ENCODE assay signal across 14 cellular contexts in genomic region chr5:1517838-1518237, GRCh38. TPM values are rescaled to one million over a fixed set of nuclear protein-coding genes. Genes with fewer than 3 reads are reported as not detected.
DNase-seq lines count a peak whose midpoint lies in the region; ATAC-seq and TF ChIP-seq lines count a peak whose summit lies in the region.
"Had no signal": no experiment of that assay in that cellular context is flagged by ENCODE, and none has a peak within 500 bp of the region (broad histone marks: within the 10 kb centered on the region; RNA-seq: fewer than 3 reads in every experiment).

No MANE protein-coding gene starts in this region.

- in situ Hi-C loops in ACHN (cut with HindIII; ENCODE audit: low pct_ligation_motif_present, low pct_unique_long_range_greater_than_20kb, low sequenced_read_pairs), result no loop called here

- 92% methylated on average over 20 of the region's 20 CpGs for WGBS in sigmoid colon, 2 donors

- H3K4me1 Mint-ChIP-seq in CD8-positive, alpha-beta memory T cell, result peaks cover 77 to 97% (median 82%) of the 10 kb centered on the region in 3 donors
- peaks cover 34% of the 10 kb centered on the region for H3K4me1 Mint-ChIP-seq in T-helper 17 cell

- CTCF ChIA-PET in CD8-positive, alpha-beta memory T cell (lab: Charles Lee), result no interaction called here

- no peaks in the 10 kb centered on the region for H3K9me3 ChIP-seq in CD8-positive, alpha-beta memory T cell (ENCODE audit: low read length)
- H3K9me3 ChIP-seq in T-helper 17 cell (ENCODE audit: control insufficient read depth, low read length, poor library complexity, severe bottlenecking) (no peaks in the 10 kb centered on the region), right atrium auricular region (no peaks in the 10 kb centered on the region), sigmoid colon (no peaks in the 10 kb centered on the region)

- intact Hi-C loops in sigmoid colon (cut with DNase I), result no loop called here

- peak overlapping the region in 6 of 7 donors; percentile 74 to 89 (median 84) for H3K4me3 Mint-ChIP-seq in CD8-positive, alpha-beta memory T cell
- no peak overlapping the region for H3K4me3 Mint-ChIP-seq in T-helper 17 cell
- H3K4me3 Mint-ChIP-seq: CD4-positive, CD25-positive, alpha-beta regulatory T cell had no signal

- ATAC-seq in T-helper 17 cell (no peak), HG03442 (IDR thresholded peaks at IDR 0.05; ENCODE audit: unreplicated experiment) (no peak)

- TF ChIP-seq POLR2A in sigmoid colon (IDR thresholded peaks at IDR 0.05), result no peak

- peaks cover 65% of the 10 kb centered on the region for H3K4me1 ChIP-seq in CD8-positive, alpha-beta memory T cell (ENCODE audit: insufficient read depth, low read length)
- peaks cover 0 to 18% of the 10 kb centered on the region in 2 donors for H3K4me1 ChIP-seq in right atrium auricular region
- peaks cover 0 to 18% (median 12%) of the 10 kb centered on the region in 4 donors for H3K4me1 ChIP-seq in sigmoid colon

- TF ChIP-seq EP300 in sigmoid colon (IDR thresholded peaks at IDR 0.05), result no peak

- H3K36me3 ChIP-seq in CD8-positive, alpha-beta memory T cell (ENCODE audit: insufficient read depth, low read length), result peaks cover 5% of the 10 kb centered on the region
- peaks cover 11% of the 10 kb centered on the region for H3K36me3 ChIP-seq in right atrium auricular region
- H3K36me3 ChIP-seq in sigmoid colon, result peaks cover 0 to 30% (median 4%) of the 10 kb centered on the region in 4 donors

- no peaks in the 10 kb centered on the region for H3K27me3 ChIP-seq in CD8-positive, alpha-beta memory T cell (ENCODE audit: insufficient read depth, low read length, poor library complexity, severe bottlenecking)
- no peaks in the 10 kb centered on the region for H3K27me3 ChIP-seq in right atrium auricular region
- H3K27me3 ChIP-seq in sigmoid colon, result no peaks in the 10 kb centered on the region

- H3K27me3 Mint-ChIP-seq in CD8-positive, alpha-beta memory T cell, result peaks cover 0 to 2% of the 10 kb centered on the region in 2 donors
- H3K27me3 Mint-ChIP-seq in T-helper 17 cell, result no peaks in the 10 kb centered on the region
- H3K27me3 Mint-ChIP-seq: CD4-positive, CD25-positive, alpha-beta regulatory T cell; naive B cell had no signal

- peak overlapping the region; percentile 26 for H3K27ac ChIP-seq in CD8-positive, alpha-beta memory T cell (ENCODE audit: low read depth, low read length)
- H3K27ac ChIP-seq in right atrium auricular region (no peak overlapping the region), sigmoid colon (no peak overlapping the region)
- H3K27ac ChIP-seq: KMS-11 had no signal

- peak in 1 of 5 donors; percentile 45 for DNase-seq in CD8-positive, alpha-beta memory T cell
- peak in 1 of 3 donors; percentile 3 for DNase-seq in T-helper 17 cell
- peak; percentile 57 for DNase-seq in right atrium auricular region (ENCODE audit: low spot score)
- DNase-seq in sigmoid colon, result peak; percentile 46
- no peak for DNase-seq in NK-92 (lab: John Stamatoyannopoulos, UW; ENCODE audit: unreplicated experiment)
- no peak for DNase-seq in effector CD4-positive, alpha-beta T cell
- DNase-seq in ACHN, result no peak
- DNase-seq: CD4-positive, CD25-positive, alpha-beta regulatory T cell; naive B cell; NCI-H2081 treated with DMSO at 0.1 percent for 48 hours; stimulated activated CD4-positive, alpha-beta T cell treated with anti-CD3 and anti-CD28 coated beads, Interleukin-12 subunit alpha, Interleukin-12 subunit beta, amount 100 ng/mL, for 4 hours; T-helper 2 cell had no signal

- POLR2A ChIA-PET in CD8-positive, alpha-beta memory T cell (lab: Charles Lee), result interaction anchor here (0.6 to 1.3 kb wide), 2 partner anchors 11 to 30 kb away, joined by 5 to 6 read pairs; no protein-coding TSS in a partner anchor

- TF ChIP-seq CTCF in right atrium auricular region (IDR thresholded peaks at IDR 0.05) (no peak), sigmoid colon (IDR thresholded peaks at IDR 0.05) (no peak)

- H3K9me3 Mint-ChIP-seq in CD8-positive, alpha-beta memory T cell, result no peaks in the 10 kb centered on the region
- H3K9me3 Mint-ChIP-seq: CD4-positive, CD25-positive, alpha-beta regulatory T cell; naive B cell had no signal

- H3K27ac Mint-ChIP-seq in CD8-positive, alpha-beta memory T cell, result peak overlapping the region; percentile 63 to 97 (median 95)
- peak overlapping the region; percentile 29 for H3K27ac Mint-ChIP-seq in T-helper 17 cell

- peaks cover 3 to 67% (median 4%) of the 10 kb centered on the region in 3 donors for H3K36me3 Mint-ChIP-seq in CD8-positive, alpha-beta memory T cell
- H3K36me3 Mint-ChIP-seq in T-helper 17 cell (ENCODE audit: low read depth), result no peaks in the 10 kb centered on the region
- H3K36me3 Mint-ChIP-seq: naive B cell had no signal

- no peak overlapping the region for H3K4me3 ChIP-seq in CD8-positive, alpha-beta memory T cell (ENCODE audit: low read length)
- no peak overlapping the region for H3K4me3 ChIP-seq in right atrium auricular region
- no peak overlapping the region for H3K4me3 ChIP-seq in sigmoid colon

RNA-seq across cellular contexts. Expression of gene LPCAT1, which starts 5.9 kb away (rescaled TPM):
- 100 to 1,000 TPM in 1 of 2 experiments, 10 to 100 TPM in 1; 92.5 to 101 TPM for total RNA-seq in CD8-positive, alpha-beta memory T cell
- polyA plus RNA-seq in CD8-positive, alpha-beta memory T cell, result 95.9 TPM
- 10 to 100 TPM; 23.4 to 24.8 TPM for total RNA-seq in T-helper 17 cell
- 10 to 100 TPM; 13.2 to 18.1 TPM for total RNA-seq in right atrium auricular region
- total RNA-seq in sigmoid colon, result 10 to 100 TPM; 20.6 to 24.3 (median 22.3) TPM
- polyA plus RNA-seq in sigmoid colon, result 10 to 100 TPM in 1 of 3 donors, 1 to 10 TPM in 2; 4.2 to 35.1 (median 7.8) TPM

Comparison
In these comparisons a context has a peak if more than half of its experiments do, and no peak if none do; other contexts are left out.
1. DNase-seq: peak in right atrium auricular region (single experiment) and sigmoid colon (single experiment); none in NK-92 (single experiment), effector CD4-positive, alpha-beta T cell (single experiment) and ACHN (single experiment).